ENCODE assay signal across 9 cellular contexts in the genomic region with DNA sequence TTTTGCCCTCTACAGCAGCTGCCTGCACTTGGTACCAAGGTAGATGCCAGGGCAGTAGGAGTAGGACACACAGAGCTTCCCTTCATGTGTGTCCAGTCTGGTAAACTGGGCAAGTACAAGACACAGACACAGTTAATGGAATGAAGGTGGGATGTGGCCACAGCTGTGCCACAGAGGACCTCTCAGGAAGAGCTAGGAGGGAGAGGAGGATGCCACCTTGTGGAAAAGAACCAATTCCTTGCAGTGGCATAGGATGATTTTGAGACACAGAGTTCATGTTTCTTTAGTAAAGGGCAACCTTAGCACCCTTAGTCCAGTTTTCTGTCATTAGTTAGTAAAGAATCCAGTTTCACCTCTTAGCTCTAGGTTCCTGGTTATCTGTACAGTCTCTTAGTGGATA. TPM values are rescaled to one million over a fixed set of nuclear protein-coding genes. Genes with fewer than 3 reads are reported as not detected.
DNase-seq lines count a peak whose midpoint lies in the region; ATAC-seq, FAIRE-seq and TF ChIP-seq lines count a peak whose summit lies in the region.
"Had no signal": no experiment of that assay in that cellular context is flagged by ENCODE, and none has a peak within 500 bp of the region (broad histone marks: within the 10 kb centered on the region; RNA-seq: fewer than 3 reads in every experiment).

No MANE protein-coding gene starts in this region.

- no peaks in the 10 kb centered on the region for H3K27me3 ChIP-seq in K562 (ENCODE audit: control insufficient read depth in 2 of 2, insufficient read depth in 2 of 2, low read length in 2 of 2)
- H3K27me3 ChIP-seq in neural progenitor cell = no peaks in the 10 kb centered on the region
- no peaks in the 10 kb centered on the region for H3K27me3 ChIP-seq in ovary

- H3K27ac Mint-ChIP-seq in neural progenitor cell = no peak overlapping the region

- TF ChIP-seq CTCF in K562 (IDR thresholded peaks at IDR 0.05 in 2 of 3, conservative IDR thresholded peaks at IDR 0.05 in 1 of 3; ENCODE audit: insufficient read depth in 2 of 3, low read depth in 1 of 3, low read length in 3 of 3) (peak in 1 of 3 experiments; percentile 39; a peak in 2 of 6 replicates), neural progenitor cell (IDR thresholded peaks at IDR 0.05) (peak; percentile 21), ovary (IDR thresholded peaks at IDR 0.05) (no peak), GM20000 (IDR thresholded peaks at IDR 0.05; ENCODE audit: extremely low read depth, missing control alignments) (no peak)

- H2AFZ ChIP-seq in K562 (ENCODE audit: low read depth, low read length) (no peak overlapping the region), neural progenitor cell (replicated peaks) (no peak overlapping the region)

- TF ChIP-seq EP300 in Ishikawa (IDR thresholded peaks at IDR 0.05; ENCODE audit: borderline replicate concordance) = no peak
- no peak for TF ChIP-seq EP300 in K562 (IDR thresholded peaks at IDR 0.05; ENCODE audit: low read length)
- no peak for TF ChIP-seq EP300 in ovary (IDR thresholded peaks at IDR 0.05)

- H4K20me1 ChIP-seq in K562 (replicated peaks; ENCODE audit: control insufficient read depth, insufficient read depth, low read length) (peaks cover 5% of the 10 kb centered on the region), neural progenitor cell (ENCODE audit: low read depth) (peaks cover 55% of the 10 kb centered on the region)

- H3K9me1 ChIP-seq in K562 (ENCODE audit: control insufficient read depth, insufficient read depth, low read length) = no peaks in the 10 kb centered on the region

- TF ChIP-seq POLR2A in K562 (conservative IDR thresholded peaks at IDR 0.05) = no peak
- TF ChIP-seq POLR2A in ovary (IDR thresholded peaks at IDR 0.05) = no peak

- no peak overlapping the region for H3K4me2 ChIP-seq in K562 (ENCODE audit: insufficient read depth, low read length)
- no peak overlapping the region for H3K4me2 ChIP-seq in neural progenitor cell

- H3K27me3 Mint-ChIP-seq in neural progenitor cell (ENCODE audit: insufficient read depth, low read depth) = peaks cover 6% of the 10 kb centered on the region
- H3K27me3 Mint-ChIP-seq: effector memory CD8-positive, alpha-beta T cell had no signal

- no peak for FAIRE-seq in K562 (lab: Jason Lieb, UNC)

- CTCF ChIA-PET in K562 (lab: Yijun Ruan, JAX; ENCODE audit: low intra/inter-chr PET ratio) = interaction anchor here (1.0 to 4.7 kb wide), 2 partner anchors 93 to 153 kb away, joined by 4 to 66 read pairs; no protein-coding TSS in a partner anchor

- H3K4me3 ChIP-seq in K562 (no peak overlapping the region), neural progenitor cell (no peak overlapping the region), ovary (no peak overlapping the region)

- H3K9me3 ChIP-seq in K562 (replicated peaks; ENCODE audit: control insufficient read depth, insufficient read depth, low read depth, low read length) = no peaks in the 10 kb centered on the region
- no peaks in the 10 kb centered on the region for H3K9me3 ChIP-seq in neural progenitor cell (ENCODE audit: low read depth)
- H3K9me3 ChIP-seq in ovary = no peaks in the 10 kb centered on the region

- H3K79me2 ChIP-seq in K562 (ENCODE audit: control insufficient read depth, insufficient read depth, low read length) (0 out of 3 replicates have a peak, but pooled peaks cover 7% of the 10 kb centered on the region), neural progenitor cell (ENCODE audit: low read depth) (no peaks in the 10 kb centered on the region)

- H3K4me1 ChIP-seq in K562 (replicated peaks in 1 of 2; ENCODE audit: control insufficient read depth in 2 of 2, insufficient read depth in 2 of 2, low read length in 2 of 2) (no peaks in the 10 kb centered on the region; a peak in 1 of 5 replicates), neural progenitor cell (no peaks in the 10 kb centered on the region), ovary (ENCODE audit: insufficient read depth) (no peaks in the 10 kb centered on the region)

- DNase-seq in DMS53 (lab: John Stamatoyannopoulos, UW) = peak; percentile 24
- no peak for DNase-seq in DMS53 treated with DMSO at 0.1 percent for 48 hours (lab: John Stamatoyannopoulos, UW; ENCODE audit: unreplicated experiment)
- no peak for DNase-seq in K562 (ENCODE audit: extremely low read depth in 1 of 4, low spot score in 3 of 4)
- DNase-seq in neural progenitor cell (ENCODE audit: low spot score) = peak; percentile 34
- no peak for DNase-seq in NCI-H446 treated with DMSO at 0.1 percent for 48 hours (lab: John Stamatoyannopoulos, UW)
- no peak for DNase-seq in ovary
- no peak for DNase-seq in GM20000 (ENCODE audit: low spot score)

- no peak overlapping the region for H3K4me3 Mint-ChIP-seq in neural progenitor cell
- H3K4me3 Mint-ChIP-seq: effector memory CD8-positive, alpha-beta T cell had no signal

- POLR2A ChIA-PET in K562 (lab: Yijun Ruan, JAX) = interaction anchor here (0.6 to 2.0 kb wide), 15 partner anchors 10 to 244 kb away, joined by 3 to 8 read pairs (median 4); partner anchors contain the start of gene GRPEL1

- peaks cover 37% of the 10 kb centered on the region for H3K36me3 Mint-ChIP-seq in neural progenitor cell

- no TSS peak for BruUV-seq in K562 (replicated peaks; lab: Mats Ljungman, UMichigan)

- peaks cover 72% of the 10 kb centered on the region for H3K36me3 ChIP-seq in K562 (ENCODE audit: control insufficient read depth, insufficient read depth, low read length)
- H3K36me3 ChIP-seq in neural progenitor cell = no peaks in the 10 kb centered on the region
- no peaks in the 10 kb centered on the region for H3K36me3 ChIP-seq in ovary

- in situ Hi-C loops in K562 (cut with MboI) = no loop called here

- ATAC-seq in K562 = peak; percentile 29; the same call in 2 of the 3 replicates

- TF ChIP-seq RAD21 in Ishikawa (IDR thresholded peaks at IDR 0.05; ENCODE audit: low read depth) = peak; percentile 33; the same call in 1 of the 2 replicates
- peak in 1 of 2 experiments; percentile 46; a peak in 2 of 4 replicates for TF ChIP-seq RAD21 in K562 (CRISPR knock-in tag; conservative IDR thresholded peaks at IDR 0.05 in 1 of 2, IDR thresholded peaks at IDR 0.05 in 1 of 2)

- peaks cover 6% of the 10 kb centered on the region for H3F3A ChIP-seq in neural progenitor cell (ENCODE audit: low read depth)

- H3K9me3 Mint-ChIP-seq in neural progenitor cell = no peaks in the 10 kb centered on the region
- H3K9me3 Mint-ChIP-seq: effector memory CD8-positive, alpha-beta T cell had no signal

- no peak overlapping the region for H3K9ac ChIP-seq in K562 (ENCODE audit: insufficient read depth in 1 of 2, low read depth in 2 of 2, low read length in 2 of 2)
- H3K9ac ChIP-seq in neural progenitor cell = no peak overlapping the region

- intact Hi-C loops in K562 (cut with micrococcal nuclease) (no loop called here), ovary (cut with DNase I) (loop anchor here (5.0 to 10.0 kb wide), 3 partner anchors 88 to 151 kb away; partner anchors contain the start of gene KIAA0232 (in 3 of the 4))

- H3K4me1 Mint-ChIP-seq in neural progenitor cell = peaks cover 9% of the 10 kb centered on the region

- H3K27ac ChIP-seq in K562 (ENCODE audit: extremely low read depth, low read depth, low read length) (no peak overlapping the region), neural progenitor cell (no peak overlapping the region), ovary (no peak overlapping the region)

TF ChIP-seq in Ishikawa, 13 proteins besides CTCF, POLR2A, EP300 and RAD21 (continues in another document):
- TF ChIP-seq YY1 (IDR thresholded peaks at IDR 0.05; ENCODE audit: low read depth) (no peak), TAF1 (IDR thresholded peaks at IDR 0.05; ENCODE audit: low read depth) (no peak), CEBPB (IDR thresholded peaks at IDR 0.05) (no peak), NFIC (IDR thresholded peaks at IDR 0.05) (no peak), CREB1 (IDR thresholded peaks at IDR 0.05; ENCODE audit: low read depth) (no peak), ZBTB7A (IDR thresholded peaks at IDR 0.05; ENCODE audit: low read depth) (no peak)

TF ChIP-seq in K562, 482 proteins besides CTCF, POLR2A, EP300 and RAD21 (continues in another document):
- TF ChIP-seq RUNX1 (IDR thresholded peaks at IDR 0.05; ENCODE audit: low read depth) (no peak), BDP1 (IDR thresholded peaks at IDR 0.05; ENCODE audit: insufficient read depth, insufficient read length) (no peak), ZNF717 (CRISPR knock-in tag; IDR thresholded peaks at IDR 0.05) (no peak), TCFL5 (CRISPR knock-in tag; conservative IDR thresholded peaks at IDR 0.05) (no peak)
- TF ChIP-seq, protein P1, sequence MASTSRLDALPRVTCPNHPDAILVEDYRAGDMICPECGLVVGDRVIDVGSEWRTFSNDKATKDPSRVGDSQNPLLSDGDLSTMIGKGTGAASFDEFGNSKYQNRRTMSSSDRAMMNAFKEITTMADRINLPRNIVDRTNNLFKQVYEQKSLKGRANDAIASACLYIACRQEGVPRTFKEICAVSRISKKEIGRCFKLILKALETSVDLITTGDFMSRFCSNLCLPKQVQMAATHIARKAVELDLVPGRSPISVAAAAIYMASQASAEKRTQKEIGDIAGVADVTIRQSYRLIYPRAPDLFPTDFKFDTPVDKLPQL (IDR thresholded peaks at IDR 0.05; ENCODE audit: extremely low read depth, insufficient read length) = no peak

RNA-seq across cellular contexts. Expression of gene TBC1D14, which starts 36.3 kb away (rescaled TPM):
- total RNA-seq in K562 (2011; cell fraction: chromatin; rRNA removed; ENCODE audit: low replicate concordance) = 61.0 and 70.3 TPM in 2 replicates
- 50.4 and 54.0 TPM in 2 replicates for total RNA-seq in K562 (2011; cell fraction: nucleolus; rRNA removed)
- total RNA-seq in K562 (2011; cell fraction: nucleoplasm; rRNA removed) = 45.9 and 49.3 TPM in 2 replicates
- total RNA-seq in K562 (2014; rRNA removed) (50.2 and 54.4 TPM in 2 replicates), K562 (2014; rRNA removed; fragmentation: Illumina TruSeq; extraction: Trizol) (44.8 and 45.5 TPM in 2 replicates), K562 (2015; rRNA removed; fragmentation: Illumina TruSeq; extraction: Trizol) (55.8 and 57.7 TPM in 2 replicates), K562 (2021) (55.4 and 59.6 TPM in 2 replicates), neural progenitor cell (ENCODE audit: low replicate concordance) (47.9 and 58.8 TPM in 2 replicates), ovary (10 to 100 TPM; 19.9 to 39.6 (median 34.4) TPM)
- polyA plus RNA-seq in K562 (2011; rRNA removed) (31.4 and 41.2 TPM in 2 replicates), K562 (2014; fragmentation: Illumina TruSeq; extraction: Trizol) (46.2 and 47.7 TPM in 2 replicates), K562 (2014; fragmentation: Nextera tagmentation; extraction: Ambion mirVana) (1 to 10 TPM; 2.1 to 2.7 TPM), K562 (2014; rRNA removed) (43.3 and 50.8 TPM in 2 replicates), ovary (10 to 100 TPM; 24.7 to 40.0 TPM)
- 37.0 and 43.7 TPM in 2 replicates for polyA plus RNA-seq in K562 (2011; cell fraction: cytosol; rRNA removed)
- 37.0 and 46.2 TPM in 2 replicates for polyA plus RNA-seq in K562 (2011; cell fraction: nucleus; rRNA removed)
- 45.4 TPM in 2 replicates for polyA plus RNA-seq in K562 (2012)
- polyA minus RNA-seq in K562 (2011; rRNA and poly(A)+ RNA removed) = 51.1 and 64.3 TPM in 2 replicates
- polyA minus RNA-seq in K562 (2011; cell fraction: cytosol; rRNA and poly(A)+ RNA removed) = 29.6 and 35.1 TPM in 2 replicates
- polyA minus RNA-seq in K562 (2011; cell fraction: nucleus; rRNA and poly(A)+ RNA removed) = 26.1 and 34.0 TPM in 2 replicates

Comparison
In these comparisons a context has a peak if more than half of its experiments do, and no peak if none do; other contexts are left out.
1. DNase-seq: peak in DMS53 (single experiment) and neural progenitor cell (single experiment); none in DMS53 treated with DMSO at 0.1 percent for 48 hours (single experiment), K562 (0 of 4), NCI-H446 treated with DMSO at 0.1 percent for 48 hours (single experiment), ovary (0 of 5) and GM20000 (single experiment).